27 cellular contexts compared by ENCODE assay signal in genomic region chr10:82245906-82246305, GRCh38.
"Had no signal": no experiment of that assay in that cellular context is flagged by ENCODE, and none has a peak within 500 bp of the region (broad histone marks: within the 10 kb centered on the region; RNA-seq: fewer than 3 reads in every experiment).

No MANE protein-coding gene starts in this region.

- H3K79me2 ChIP-seq: hepatocyte had no signal

- H3K27ac ChIP-seq: colonic mucosa, esophagus muscularis mucosa, foreskin keratinocyte, gastroesophageal sphincter, heart left ventricle, hepatocyte, neural progenitor cell, prostate gland, sigmoid colon, skin epidermis, thoracic aorta, tibial nerve, upper lobe of left lung had no signal

- H3K4me1 ChIP-seq: colonic mucosa, foreskin keratinocyte, gastroesophageal sphincter, heart left ventricle, prostate gland, sigmoid colon, tibial nerve had no signal

- H3K9me3 ChIP-seq: colonic mucosa, prostate gland, thoracic aorta, upper lobe of left lung had no signal

- H3K36me3 ChIP-seq: colonic mucosa, esophagus muscularis mucosa, gastroesophageal sphincter, heart left ventricle, neural progenitor cell, prostate gland, sigmoid colon, thoracic aorta, tibial nerve, upper lobe of left lung had no signal

- DNase-seq: colonic mucosa; effector CD8-positive, alpha-beta T cell; foreskin keratinocyte; heart left ventricle; kidney; midbrain; naive thymus-derived CD4-positive, alpha-beta T cell; right cardiac atrium; sigmoid colon; stimulated activated CD4-positive, alpha-beta T cell treated with anti-CD3 and anti-CD28 coated beads, Interleukin-15, amount 100 ng/mL, for 24 hours; stimulated activated CD4-positive, alpha-beta T cell treated with anti-CD3 and anti-CD28 coated beads, Interleukin-2, amount 100 ng/mL, for 48 hours; stimulated activated naive B cell treated with anti-CD40 and anti-IgM and Interleukin-4, amounts not matched to agents 10 μg/mL and 1 μg/mL and 100 μg/mL, for 72 hours; upper lobe of left lung had no signal

- H3K27me3 ChIP-seq: colonic mucosa, esophagus muscularis mucosa, foreskin keratinocyte, gastroesophageal sphincter, heart left ventricle, hepatocyte, neural progenitor cell, sigmoid colon, upper lobe of left lung had no signal

- H3K4me2 ChIP-seq: hepatocyte, neural progenitor cell had no signal

- H2AFZ ChIP-seq: hepatocyte, neural progenitor cell had no signal

- H3K4me3 Mint-ChIP-seq: dendritic cell treated with granulocyte-macrophage colony-stimulating factor and Interleukin-4, amounts not matched to agents 40 ng/mL and 50 ng/mL, for 4 days; endodermal cell; naive thymus-derived CD4-positive, alpha-beta T cell; nephron; neural progenitor cell; stimulated activated naive B cell treated with anti-CD40 and anti-IgM and Interleukin-4, amounts not matched to agents 10 μg/mL and 1 μg/mL and 100 μg/mL, for 72 hours; stimulated activated naive CD8-positive, alpha-beta T cell treated with anti-CD3 and anti-CD28 coated beads, Interleukin-15, Interleukin-2, amounts not matched to agents 100 ng/mL and 50 ng/mL, for 24 hours had no signal

- H3K4me3 ChIP-seq: colonic mucosa, esophagus muscularis mucosa, gastroesophageal sphincter, heart left ventricle, hepatocyte, lung, neural progenitor cell, prostate gland, sigmoid colon, skin epidermis, thoracic aorta, tibial nerve, upper lobe of left lung had no signal

- H3K36me3 Mint-ChIP-seq: naive thymus-derived CD4-positive, alpha-beta T cell; stimulated activated naive B cell treated with anti-CD40 and anti-IgM and Interleukin-4, amounts not matched to agents 10 μg/mL and 1 μg/mL and 100 μg/mL, for 72 hours had no signal

- H3K9ac ChIP-seq: neural progenitor cell had no signal

- H3K27me3 Mint-ChIP-seq: dendritic cell treated with granulocyte-macrophage colony-stimulating factor and Interleukin-4, amounts not matched to agents 40 ng/mL and 50 ng/mL, for 4 days; naive thymus-derived CD4-positive, alpha-beta T cell; stimulated activated naive B cell treated with anti-CD40 and anti-IgM and Interleukin-4, amounts not matched to agents 10 μg/mL and 1 μg/mL and 100 μg/mL, for 72 hours; stimulated activated naive CD8-positive, alpha-beta T cell treated with anti-CD3 and anti-CD28 coated beads, Interleukin-15, Interleukin-2, amounts not matched to agents 100 ng/mL and 50 ng/mL, for 24 hours had no signal

- H3K27ac Mint-ChIP-seq: dendritic cell treated with granulocyte-macrophage colony-stimulating factor and Interleukin-4, amounts not matched to agents 40 ng/mL and 50 ng/mL, for 4 days; endodermal cell; naive thymus-derived CD4-positive, alpha-beta T cell; nephron; neural progenitor cell; stimulated activated naive B cell treated with anti-CD40 and anti-IgM and Interleukin-4, amounts not matched to agents 10 μg/mL and 1 μg/mL and 100 μg/mL, for 72 hours; stimulated activated naive CD8-positive, alpha-beta T cell treated with anti-CD3 and anti-CD28 coated beads, Interleukin-15, Interleukin-2, amounts not matched to agents 100 ng/mL and 50 ng/mL, for 24 hours had no signal

- ATAC-seq: foreskin keratinocyte; gastroesophageal sphincter; heart left ventricle; left lobe of liver; naive thymus-derived CD4-positive, alpha-beta T cell; right cardiac atrium; stimulated activated naive B cell treated with anti-CD40 and anti-IgM and Interleukin-4, amounts not matched to agents 10 μg/mL and 1 μg/mL and 100 μg/mL, for 72 hours had no signal

- H3K9me3 Mint-ChIP-seq: dendritic cell treated with granulocyte-macrophage colony-stimulating factor and Interleukin-4, amounts not matched to agents 40 ng/mL and 50 ng/mL, for 4 days; stimulated activated naive B cell treated with anti-CD40 and anti-IgM and Interleukin-4, amounts not matched to agents 10 μg/mL and 1 μg/mL and 100 μg/mL, for 72 hours had no signal

- H3K4me1 Mint-ChIP-seq: naive thymus-derived CD4-positive, alpha-beta T cell; nephron; stimulated activated naive B cell treated with anti-CD40 and anti-IgM and Interleukin-4, amounts not matched to agents 10 μg/mL and 1 μg/mL and 100 μg/mL, for 72 hours had no signal
